9 cellular contexts compared by ENCODE assay signal in the genomic region with DNA sequence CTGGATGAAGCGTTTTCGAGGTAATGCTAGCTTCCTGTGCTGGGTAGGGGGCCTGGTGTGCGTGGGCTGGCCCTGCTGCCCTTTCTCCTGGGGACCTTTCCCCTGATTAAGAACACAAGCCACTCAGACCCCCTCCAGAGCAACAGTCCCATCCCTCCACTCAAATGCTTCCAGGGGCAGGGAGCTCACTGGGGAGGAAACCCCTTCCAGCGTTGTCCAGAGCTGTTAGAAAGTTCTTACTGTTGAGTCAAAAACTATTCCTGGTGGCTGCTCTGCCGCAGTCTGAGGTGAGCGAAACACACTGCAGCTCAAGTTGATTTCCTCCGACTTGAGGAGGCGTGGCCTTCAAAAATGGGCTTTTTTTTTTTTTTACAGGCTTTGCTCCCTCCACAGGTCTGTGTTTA. TPM values are rescaled to one million over a fixed set of nuclear protein-coding genes. Genes with fewer than 3 reads are reported as not detected.
A peak's percentile ranks its signal among the peaks of the same experiment; 100 is the strongest.
DNase-seq lines count a peak whose midpoint lies in the region; ATAC-seq and TF ChIP-seq lines count a peak whose summit lies in the region.
"Had no signal": no experiment of that assay in that cellular context is flagged by ENCODE, and none has a peak within 500 bp of the region (broad histone marks: within the 10 kb centered on the region; RNA-seq: fewer than 3 reads in every experiment).

No MANE protein-coding gene starts in this region.

- no peak overlapping the region for H3K9ac ChIP-seq in stomach smooth muscle (ENCODE audit: low read length in 2 of 2)

- DNase-seq in T-cell (peak in 27 of 34 experiments; percentile 13 to 58 (median 41)), T-helper 9 cell (no peak), A673 (ENCODE audit: low spot score) (no peak), NCI-H2196 (lab: John Stamatoyannopoulos, UW; ENCODE audit: unreplicated experiment) (no peak)
- DNase-seq: NCI-H446 treated with DMSO at 0.1 percent for 48 hours had no signal

- peak overlapping the region; percentile 99 for H3K27ac ChIP-seq in layer of hippocampus (ENCODE audit: low read depth, low read length)
- H3K27ac ChIP-seq in stomach smooth muscle (ENCODE audit: low read length), result peak overlapping the region; percentile 55
- H3K27ac ChIP-seq in A673 (ENCODE audit: low read depth, low read length, poor library complexity, severe bottlenecking), result no peak overlapping the region
- H3K27ac ChIP-seq: SK-N-MC had no signal

- intact Hi-C loops in A673 (cut with micrococcal nuclease; ENCODE audit: unreplicated experiment), result no loop called here

- H3K27me3 Mint-ChIP-seq in T-cell, result no peaks in the 10 kb centered on the region
- H3K27me3 Mint-ChIP-seq in activated T-helper 17 cell treated with anti-CD3 and anti-CD28 coated beads, Interleukin-2, amount 50 U/mL, for 72 hours, result no peaks in the 10 kb centered on the region

- no TSS peak for BruUV-seq in A673 (replicated peaks; lab: Mats Ljungman, UMichigan)

- peaks cover 48% of the 10 kb centered on the region for H3K4me1 ChIP-seq in stomach smooth muscle (ENCODE audit: control insufficient read depth, insufficient read depth, low read length)
- peaks cover 2% of the 10 kb centered on the region for H3K4me1 ChIP-seq in A673 (ENCODE audit: insufficient read depth, low read length, poor library complexity, severe bottlenecking)

- H3K36me3 Mint-ChIP-seq in T-cell, result peaks cover 39% of the 10 kb centered on the region
- H3K36me3 Mint-ChIP-seq in activated T-helper 17 cell treated with anti-CD3 and anti-CD28 coated beads, Interleukin-2, amount 50 U/mL, for 72 hours (ENCODE audit: low read depth), result peaks cover 16% of the 10 kb centered on the region

- H3K9me3 ChIP-seq in stomach smooth muscle (ENCODE audit: control insufficient read depth in 2 of 2, low read length in 2 of 2) (no peaks in the 10 kb centered on the region), A673 (ENCODE audit: low read depth, low read length, poor library complexity, severe bottlenecking) (no peaks in the 10 kb centered on the region)

- POLR2A ChIA-PET in T-cell (lab: Charles Lee) (interaction anchor here (0.6 to 0.7 kb wide), 5 partner anchors 43 to 1231 kb away, joined by 3 to 5 read pairs (median 4); no protein-coding TSS in a partner anchor), A673 (lab: Charles Lee; ENCODE audit: low non-redundant PET) (interaction anchor here (0.7 kb wide), 1 partner anchor 11 kb away, joined by 5 read pairs; no protein-coding TSS in a partner anchor)

- ATAC-seq in T-cell (replicated peaks in 1 of 4), result peak; percentile 10 to 45 (median 29)
- ATAC-seq in activated T-helper 17 cell treated with anti-CD3 and anti-CD28 coated beads, Interleukin-2, amount 50 U/mL, for 72 hours (replicated peaks), result peak; percentile 46

- CTCF ChIA-PET in T-cell (lab: Charles Lee), result interaction anchor here (0.6 to 2.2 kb wide), 7 partner anchors 11 to 719 kb away, joined by 3 to 10 read pairs (median 4); no protein-coding TSS in a partner anchor
- CTCF ChIA-PET in A673 (lab: Charles Lee), result interaction anchor here (0.6 kb wide), 2 partner anchors 21 to 254 kb away, joined by 3 to 5 read pairs; no protein-coding TSS in a partner anchor

- H3K36me3 ChIP-seq in stomach smooth muscle (ENCODE audit: control insufficient read depth in 2 of 2, insufficient read depth in 2 of 2, low read length in 2 of 2) (peaks cover 8 to 16% of the 10 kb centered on the region in 2 donors), A673 (ENCODE audit: insufficient read depth, low read length, poor library complexity, severe bottlenecking) (no peaks in the 10 kb centered on the region)

- H3K9me3 Mint-ChIP-seq in T-cell, result no peaks in the 10 kb centered on the region
- no peaks in the 10 kb centered on the region for H3K9me3 Mint-ChIP-seq in activated T-helper 17 cell treated with anti-CD3 and anti-CD28 coated beads, Interleukin-2, amount 50 U/mL, for 72 hours

- H3K4me3 Mint-ChIP-seq in T-cell, result peak overlapping the region; percentile 95 to 99 (median 98)
- H3K4me3 Mint-ChIP-seq in activated T-helper 17 cell treated with anti-CD3 and anti-CD28 coated beads, Interleukin-2, amount 50 U/mL, for 72 hours, result peak overlapping the region; percentile 57

- H3K4me3 ChIP-seq in stomach smooth muscle (ENCODE audit: low read length in 2 of 2), result no peak overlapping the region
- no peak overlapping the region for H3K4me3 ChIP-seq in A673 (ENCODE audit: low read depth, low read length, poor library complexity, severe bottlenecking)
- H3K4me3 ChIP-seq: SK-N-MC had no signal

- peaks cover 88 to 95% (median 91%) of the 10 kb centered on the region in 3 donors for H3K4me1 Mint-ChIP-seq in T-cell
- peaks cover 28% of the 10 kb centered on the region for H3K4me1 Mint-ChIP-seq in activated T-helper 17 cell treated with anti-CD3 and anti-CD28 coated beads, Interleukin-2, amount 50 U/mL, for 72 hours

- TF ChIP-seq CTCF in A673 (conservative IDR thresholded peaks at IDR 0.05; ENCODE audit: low read depth, low read length), result no peak

- peak overlapping the region; percentile 97 to 100 for H3K27ac Mint-ChIP-seq in T-cell
- H3K27ac Mint-ChIP-seq in activated T-helper 17 cell treated with anti-CD3 and anti-CD28 coated beads, Interleukin-2, amount 50 U/mL, for 72 hours, result peak overlapping the region; percentile 67

- H3K27me3 ChIP-seq in layer of hippocampus (ENCODE audit: control insufficient read depth, insufficient read depth, low read length) (no peaks in the 10 kb centered on the region), stomach smooth muscle (ENCODE audit: control insufficient read depth in 1 of 2, insufficient read depth in 2 of 2, low read length in 2 of 2) (no peaks in the 10 kb centered on the region), A673 (replicated peaks; ENCODE audit: insufficient read depth, low read depth, low read length, poor library complexity) (no peaks in the 10 kb centered on the region)

RNA-seq across cellular contexts. Expression of a gene that starts 21.8 kb away (rescaled TPM):
- total RNA-seq in T-cell (100 to 1,000 TPM; 143 to 298 (median 222) TPM), A673 (2021) (5.5 and 9.4 TPM in 2 replicates)
- 10 to 100 TPM in 1 of 2 donors, 1 to 10 TPM in 1; 6.7 to 10.3 TPM for total RNA-seq in activated T-helper 17 cell treated with anti-CD3 and anti-CD28 coated beads, Interleukin-2, amount 50 U/mL, for 72 hours

RNA-seq across cellular contexts. Expression of a gene that starts 51.4 kb away (rescaled TPM):
- total RNA-seq in T-cell (10 to 100 TPM; 57.5 to 90.5 (median 65.5) TPM), A673 (2021) (0.21 and 0.22 TPM in 2 replicates)
- total RNA-seq in activated T-helper 17 cell treated with anti-CD3 and anti-CD28 coated beads, Interleukin-2, amount 50 U/mL, for 72 hours, result 1 to 10 TPM; 6.2 to 7.7 TPM

Comparison
In these comparisons a context has a peak if more than half of its experiments do, and no peak if none do; other contexts are left out.
1. DNase-seq: peak in T-cell (27 of 34); none in T-helper 9 cell (single experiment), A673 (single experiment) and NCI-H2196 (single experiment).
2. RNA of a gene that starts 21.8 kb away (total RNA-seq): 143 to 298 TPM in T-cell; 6.7 to 10.3 TPM in activated T-helper 17 cell treated with anti-CD3 and anti-CD28 coated beads, Interleukin-2, amount 50 U/mL, for 72 hours and 5.5 to 9.4 TPM in A673; every median in the first group is over 10 times any median in the second.
3. RNA of a gene that starts 51.4 kb away (total RNA-seq): 57.5 to 90.5 TPM in T-cell; 6.2 to 7.7 TPM in activated T-helper 17 cell treated with anti-CD3 and anti-CD28 coated beads, Interleukin-2, amount 50 U/mL, for 72 hours and 0.21 to 0.22 TPM in A673; every median in the first group is over 4 times any median in the second.